In the genomic region with DNA sequence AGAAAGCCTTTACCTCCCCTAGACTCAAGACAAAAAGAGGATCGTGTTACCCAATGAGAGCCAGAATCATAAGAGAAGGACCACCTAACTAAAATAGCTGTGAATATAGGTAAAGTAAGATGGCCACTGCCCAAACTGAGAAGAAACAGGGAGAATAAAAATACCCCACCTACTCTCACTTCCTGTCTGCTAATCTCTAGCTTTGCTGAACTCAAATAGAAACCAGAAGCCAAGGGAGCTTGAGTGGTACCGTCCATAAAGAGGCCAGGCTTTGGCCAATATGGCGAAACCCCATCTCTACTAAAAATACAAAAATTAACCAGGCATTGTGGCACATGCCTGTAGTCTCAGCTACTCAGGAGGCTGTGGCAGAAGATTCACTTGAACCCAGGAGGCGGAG, we compare ENCODE assay signal across 28 cellular contexts.
DNase-seq lines count a peak whose midpoint lies in the region; ATAC-seq and TF ChIP-seq lines count a peak whose summit lies in the region.
"Had no signal": no experiment of that assay in that cellular context is flagged by ENCODE, and none has a peak within 500 bp of the region (broad histone marks: within the 10 kb centered on the region; RNA-seq: fewer than 3 reads in every experiment).

No MANE protein-coding gene starts in this region.

- no peaks in the 10 kb centered on the region for H4K20me1 ChIP-seq in Karpas-422 (ENCODE audit: insufficient read depth, low read depth, low read length)

- no peaks in the 10 kb centered on the region for H3K27me3 Mint-ChIP-seq in stimulated activated naive CD8-positive, alpha-beta T cell treated with anti-CD3 and anti-CD28 coated beads, Interleukin-15, amount 100 ng/mL, for 72 hours
- peaks cover 0 to 4% of the 10 kb centered on the region in 2 donors for H3K27me3 Mint-ChIP-seq in stimulated activated naive B cell treated with anti-CD40 and anti-IgM and Interleukin-4, amounts not matched to agents 10 μg/mL and 1 μg/mL and 100 μg/mL, for 72 hours
- H3K27me3 Mint-ChIP-seq: natural killer cell treated with Interleukin-12 subunit alpha and Interleukin-12 subunit beta and Interleukin-15 and Interleukin-18, amount 100 ng/mL, for 72 hours had no signal

- WGBS in gastroesophageal sphincter (ENCODE audit: low coverage in 1 of 2), 2 donors, result 85 to 100% methylated on average over 3 of the region's 4 CpGs

- no peaks in the 10 kb centered on the region for H3K9me2 ChIP-seq in Karpas-422 (replicated peaks; ENCODE audit: insufficient read depth, low read length)

- peaks cover 8% of the 10 kb centered on the region for H3K4me1 Mint-ChIP-seq in stimulated activated naive CD8-positive, alpha-beta T cell treated with anti-CD3 and anti-CD28 coated beads, Interleukin-15, amount 100 ng/mL, for 72 hours
- peaks cover 6% of the 10 kb centered on the region in 2 donors for H3K4me1 Mint-ChIP-seq in stimulated activated naive B cell treated with anti-CD40 and anti-IgM and Interleukin-4, amounts not matched to agents 10 μg/mL and 1 μg/mL and 100 μg/mL, for 72 hours

- ATAC-seq in stimulated activated naive CD8-positive, alpha-beta T cell treated with anti-CD3 and anti-CD28 coated beads, Interleukin-15, amount 100 ng/mL, for 72 hours, result peak; percentile 48
- ATAC-seq in stimulated activated naive CD8-positive, alpha-beta T cell treated with anti-CD3 and anti-CD28 coated beads, Interleukin-15, Interleukin-2, amounts not matched to agents 100 U/mL and 50 U/mL, for 24 hours, result no peak
- ATAC-seq in HG02884 (IDR thresholded peaks at IDR 0.05; ENCODE audit: unreplicated experiment) (peak; percentile 96), gastroesophageal sphincter (no peak)
- ATAC-seq in stimulated activated naive B cell treated with anti-CD40 and anti-IgM and Interleukin-4, amounts not matched to agents 10 μg/mL and 1 μg/mL and 100 μg/mL, for 72 hours (replicated peaks), result peak; percentile 68 to 91
- ATAC-seq: body of pancreas; natural killer cell treated with Interleukin-12 subunit alpha and Interleukin-12 subunit beta and Interleukin-15 and Interleukin-18, amount 100 ng/mL, for 72 hours had no signal

- TF ChIP-seq EP300 in gastroesophageal sphincter (IDR thresholded peaks at IDR 0.05), result no peak

- DNase-seq in stimulated activated naive CD8-positive, alpha-beta T cell treated with anti-CD3 and anti-CD28 coated beads, Interleukin-15, amount 100 ng/mL, for 72 hours, result no peak
- DNase-seq in stimulated activated naive CD8-positive, alpha-beta T cell treated with anti-CD3 and anti-CD28 coated beads, Interleukin-15, Interleukin-2, amounts not matched to agents 100 U/mL and 50 U/mL, for 24 hours, result no peak
- peak; percentile 43 for DNase-seq in Karpas-422
- no peak for DNase-seq in stimulated activated naive B cell treated with anti-CD40 and anti-IgM and Interleukin-4, amounts not matched to agents 10 μg/mL and 1 μg/mL and 100 μg/mL, for 72 hours
- DNase-seq in activated CD4-positive, CD25-positive, alpha-beta regulatory T cell treated with anti-CD3 and anti-CD28 coated beads, Interleukin-2, amount 50 U/mL, for 72 hours, result no peak
- DNase-seq in activated CD8-positive, alpha-beta memory T cell treated with anti-CD3 and anti-CD28 coated beads, Interleukin-2, amount 50 U/mL, for 4 hours, result no peak
- DNase-seq: activated CD8-positive, alpha-beta memory T cell treated with anti-CD3 and anti-CD28 coated beads, Interleukin-2, amount 50 U/mL, for 48 hours; activated gamma-delta T cell treated with Interleukin-2 at 50 U/mL for 16 hours; body of pancreas; CD4-positive, alpha-beta T cell; DMS 273 treated with DMSO at 0.1 percent for 48 hours; effector CD8-positive, alpha-beta T cell; esophagus squamous epithelium; islet precursor cell; midbrain; NCI-H1092; NCI-H2081; NCI-H446; ovary; RPMI8226; stimulated activated CD4-positive, alpha-beta T cell treated with anti-CD3 and anti-CD28 coated beads, Interleukin-4, amount 100 ng/mL, for 4 hours; upper lobe of left lung had no signal

- H3K79me2 ChIP-seq in Karpas-422 (ENCODE audit: low read length), result no peaks in the 10 kb centered on the region

- TF ChIP-seq POLR2A in gastroesophageal sphincter (IDR thresholded peaks at IDR 0.05), result no peak

- no peaks in the 10 kb centered on the region for H3K36me3 Mint-ChIP-seq in stimulated activated naive B cell treated with anti-CD40 and anti-IgM and Interleukin-4, amounts not matched to agents 10 μg/mL and 1 μg/mL and 100 μg/mL, for 72 hours
- H3K36me3 Mint-ChIP-seq: natural killer cell treated with Interleukin-12 subunit alpha and Interleukin-12 subunit beta and Interleukin-15 and Interleukin-18, amount 100 ng/mL, for 72 hours had no signal

- H3K4me3 Mint-ChIP-seq in stimulated activated naive CD8-positive, alpha-beta T cell treated with anti-CD3 and anti-CD28 coated beads, Interleukin-15, amount 100 ng/mL, for 72 hours, result no peak overlapping the region
- H3K4me3 Mint-ChIP-seq in stimulated activated naive B cell treated with anti-CD40 and anti-IgM and Interleukin-4, amounts not matched to agents 10 μg/mL and 1 μg/mL and 100 μg/mL, for 72 hours, result no peak overlapping the region
- H3K4me3 Mint-ChIP-seq: CD4-positive, alpha-beta T cell; natural killer cell treated with Interleukin-12 subunit alpha and Interleukin-12 subunit beta and Interleukin-15 and Interleukin-18, amount 100 ng/mL, for 72 hours had no signal

- H3K4me1 ChIP-seq in Karpas-422 (ENCODE audit: low read length) (no peaks in the 10 kb centered on the region), gastroesophageal sphincter (peaks cover 0 to 11% (median 0%) of the 10 kb centered on the region in 3 donors)
- H3K4me1 ChIP-seq: body of pancreas, right atrium auricular region had no signal

- no peak for TF ChIP-seq CTCF in gastroesophageal sphincter (IDR thresholded peaks at IDR 0.05)

- H2AFZ ChIP-seq in Karpas-422 (ENCODE audit: low read length), result no peak overlapping the region

- H3K36me3 ChIP-seq in Karpas-422 (ENCODE audit: insufficient read depth, low read length) (no peaks in the 10 kb centered on the region), gastroesophageal sphincter (no peaks in the 10 kb centered on the region)
- H3K36me3 ChIP-seq: esophagus squamous epithelium, ovary, right atrium auricular region, upper lobe of left lung had no signal

- no peak overlapping the region for H3K27ac ChIP-seq in Karpas-422 (ENCODE audit: low read length)
- no peak overlapping the region for H3K27ac ChIP-seq in gastroesophageal sphincter
- H3K27ac ChIP-seq: 22Rv1, body of pancreas, esophagus squamous epithelium, ovary, right atrium auricular region, SK-N-MC, upper lobe of left lung had no signal

- H3K27me3 ChIP-seq in Karpas-422 (ENCODE audit: low read length) (no peaks in the 10 kb centered on the region), gastroesophageal sphincter (no peaks in the 10 kb centered on the region)
- H3K27me3 ChIP-seq: body of pancreas, esophagus squamous epithelium, ovary, right atrium auricular region, upper lobe of left lung had no signal

- H3K4me3 ChIP-seq in Karpas-422 (ENCODE audit: low read length), result no peak overlapping the region
- H3K4me3 ChIP-seq in gastroesophageal sphincter, result no peak overlapping the region
- H3K4me3 ChIP-seq: body of pancreas, esophagus squamous epithelium, ovary, right atrium auricular region, SK-N-MC, upper lobe of left lung had no signal

- H3K9me3 ChIP-seq in Karpas-422 (ENCODE audit: low read length) (no peaks in the 10 kb centered on the region), gastroesophageal sphincter (no peaks in the 10 kb centered on the region)
- H3K9me3 ChIP-seq: body of pancreas, esophagus squamous epithelium, ovary, right atrium auricular region, upper lobe of left lung had no signal

- no peak overlapping the region for H3K9ac ChIP-seq in Karpas-422 (ENCODE audit: low read length)

- H3K4me2 ChIP-seq in Karpas-422 (ENCODE audit: low read depth, low read length, poor library complexity, severe bottlenecking), result no peak overlapping the region

- H3K27ac Mint-ChIP-seq in stimulated activated naive CD8-positive, alpha-beta T cell treated with anti-CD3 and anti-CD28 coated beads, Interleukin-15, amount 100 ng/mL, for 72 hours, result no peak overlapping the region
- H3K27ac Mint-ChIP-seq in stimulated activated naive B cell treated with anti-CD40 and anti-IgM and Interleukin-4, amounts not matched to agents 10 μg/mL and 1 μg/mL and 100 μg/mL, for 72 hours, result no peak overlapping the region
- H3K27ac Mint-ChIP-seq: CD4-positive, alpha-beta T cell; natural killer cell treated with Interleukin-12 subunit alpha and Interleukin-12 subunit beta and Interleukin-15 and Interleukin-18, amount 100 ng/mL, for 72 hours had no signal

- peaks cover 15 to 19% of the 10 kb centered on the region in 2 donors for H3K9me3 Mint-ChIP-seq in stimulated activated naive CD8-positive, alpha-beta T cell treated with anti-CD3 and anti-CD28 coated beads, Interleukin-15, amount 100 ng/mL, for 72 hours
- peaks cover 0 to 1% of the 10 kb centered on the region in 2 donors for H3K9me3 Mint-ChIP-seq in stimulated activated naive B cell treated with anti-CD40 and anti-IgM and Interleukin-4, amounts not matched to agents 10 μg/mL and 1 μg/mL and 100 μg/mL, for 72 hours
- H3K9me3 Mint-ChIP-seq: CD4-positive, alpha-beta T cell had no signal

Comparison
In these comparisons a context has a peak if more than half of its experiments do, and no peak if none do; other contexts are left out.
1. ATAC-seq: peak in stimulated activated naive CD8-positive, alpha-beta T cell treated with anti-CD3 and anti-CD28 coated beads, Interleukin-15, amount 100 ng/mL, for 72 hours (single experiment), HG02884 (single experiment) and stimulated activated naive B cell treated with anti-CD40 and anti-IgM and Interleukin-4, amounts not matched to agents 10 μg/mL and 1 μg/mL and 100 μg/mL, for 72 hours (2 of 2); none in stimulated activated naive CD8-positive, alpha-beta T cell treated with anti-CD3 and anti-CD28 coated beads, Interleukin-15, Interleukin-2, amounts not matched to agents 100 U/mL and 50 U/mL, for 24 hours (single experiment) and gastroesophageal sphincter (single experiment).